In the genomic region with DNA sequence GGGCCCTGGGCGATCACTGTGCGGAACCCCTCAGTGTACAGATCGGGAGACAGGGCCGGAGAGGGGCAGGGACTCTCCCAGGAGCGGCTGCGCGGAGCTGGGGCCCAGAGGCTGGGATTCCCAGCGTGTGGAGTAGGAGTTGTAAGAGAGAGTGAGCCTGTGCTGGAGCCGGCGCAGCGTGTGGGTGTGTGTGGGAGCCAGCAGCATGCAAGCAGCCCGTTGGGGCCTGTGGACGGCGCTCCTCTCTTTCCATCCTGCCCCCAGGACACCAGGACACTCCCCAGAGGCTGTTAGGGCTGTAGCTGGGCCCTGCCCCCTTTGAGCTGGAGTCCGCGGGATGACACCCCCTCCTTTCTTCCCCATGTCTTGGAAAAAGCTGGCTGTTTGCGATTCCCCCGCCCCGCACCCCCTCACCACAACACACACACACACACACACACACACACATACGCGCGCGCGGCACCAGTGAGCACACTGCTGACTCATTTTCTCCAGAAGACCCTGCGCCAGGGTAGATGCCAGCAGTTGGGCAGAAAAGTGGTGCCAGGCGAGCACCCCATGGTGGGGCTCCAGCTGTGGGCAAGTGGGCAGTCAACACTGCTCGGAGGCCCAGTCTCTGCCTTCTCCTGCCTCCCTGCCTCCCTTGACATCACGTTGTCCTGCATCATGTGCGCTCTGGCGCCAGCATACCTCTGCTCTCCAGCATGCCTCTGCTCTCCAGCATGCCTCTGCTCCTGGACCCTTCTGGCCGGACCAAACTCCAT, we compare ENCODE assay signal across 8 cellular contexts. TPM values are rescaled to one million over a fixed set of nuclear protein-coding genes. Genes with fewer than 3 reads are reported as not detected.
DNase-seq lines count a peak whose midpoint lies in the region; ATAC-seq and TF ChIP-seq lines count a peak whose summit lies in the region.

No MANE protein-coding gene starts in this region.

- H3K4me2 ChIP-seq in MM.1S (ENCODE audit: low read depth, low read length): no peak overlapping the region
- H3K4me2 ChIP-seq in Karpas-422 (ENCODE audit: low read depth, low read length, poor library complexity, severe bottlenecking): no peak overlapping the region

- H3F3A ChIP-seq in MM.1S (ENCODE audit: insufficient read depth, low read length): no peaks in the 10 kb centered on the region

- H2AFZ ChIP-seq in MM.1S (ENCODE audit: low read length): no peak overlapping the region
- no peak overlapping the region for H2AFZ ChIP-seq in Karpas-422 (ENCODE audit: low read length)

- no peaks in the 10 kb centered on the region for H3K36me3 ChIP-seq in SJSA1
- H3K36me3 ChIP-seq in MM.1S (replicated peaks; ENCODE audit: insufficient read depth, low read length): no peaks in the 10 kb centered on the region
- H3K36me3 ChIP-seq in Karpas-422 (ENCODE audit: insufficient read depth, low read length): no peaks in the 10 kb centered on the region

- no peaks in the 10 kb centered on the region; the same call in 1 of the 2 replicates for H3K9me3 ChIP-seq in SJSA1 (replicated peaks)
- H3K9me3 ChIP-seq in MM.1S (replicated peaks; ENCODE audit: insufficient read depth, low read length): no peaks in the 10 kb centered on the region
- no peaks in the 10 kb centered on the region for H3K9me3 ChIP-seq in Karpas-422 (ENCODE audit: low read length)

- no peaks in the 10 kb centered on the region for H3K79me2 ChIP-seq in MM.1S (ENCODE audit: low read length)
- no peaks in the 10 kb centered on the region for H3K79me2 ChIP-seq in Karpas-422 (ENCODE audit: low read length)

- no peaks in the 10 kb centered on the region for H3K9me2 ChIP-seq in MM.1S (replicated peaks; ENCODE audit: insufficient read depth, low read length)
- H3K9me2 ChIP-seq in Karpas-422 (replicated peaks; ENCODE audit: insufficient read depth, low read length): no peaks in the 10 kb centered on the region

- no peaks in the 10 kb centered on the region for H4K20me1 ChIP-seq in MM.1S (ENCODE audit: insufficient read depth, low read length)
- H4K20me1 ChIP-seq in Karpas-422 (ENCODE audit: insufficient read depth, low read depth, low read length): 0 out of 2 replicates have a peak, but pooled peaks cover 4% of the 10 kb centered on the region

- H3K4me1 ChIP-seq in SJSA1 (replicated peaks): peaks cover 29% of the 10 kb centered on the region
- no peaks in the 10 kb centered on the region for H3K4me1 ChIP-seq in MM.1S (ENCODE audit: low read length)
- no peaks in the 10 kb centered on the region for H3K4me1 ChIP-seq in Karpas-422 (ENCODE audit: low read length)

- in situ Hi-C loops in G401 (cut with HindIII; ENCODE audit: low sequenced_read_pairs): no loop called here

- TF ChIP-seq CTCF in MM.1S (IDR thresholded peaks at IDR 0.05; ENCODE audit: low read length): no peak

- H3K27ac ChIP-seq in SJSA1: no peak overlapping the region
- no peak overlapping the region for H3K27ac ChIP-seq in MM.1S (ENCODE audit: low read length)
- no peak overlapping the region for H3K27ac ChIP-seq in Karpas-422 (ENCODE audit: low read length)

- DNase-seq in G401 (ENCODE audit: low spot score) (peak; percentile 71), SJSA1 (ENCODE audit: low read depth in 1 of 2, low spot score in 2 of 2) (peak; percentile 57 to 65), cerebellar cortex (ENCODE audit: low spot score) (peak; percentile 72), kidney glomerular epithelial cell (lab: John Stamatoyannopoulos, UW) (peak; percentile 77), MM.1S (no peak), Karpas-422 (no peak)
- peak; percentile 23 to 38 for DNase-seq in stimulated activated CD4-positive, alpha-beta T cell treated with anti-CD3 and anti-CD28 coated beads, Interleukin-2, amount 100 ng/mL, for 24 hours

- H3K27me3 ChIP-seq in SJSA1 (replicated peaks) (peaks cover 19% of the 10 kb centered on the region), MM.1S (replicated peaks; ENCODE audit: insufficient read depth, low read length) (peaks cover 30% of the 10 kb centered on the region), Karpas-422 (ENCODE audit: low read length) (no peaks in the 10 kb centered on the region)

- H3K4me3 ChIP-seq in SJSA1 (peak overlapping the region; percentile 57), MM.1S (ENCODE audit: low read length) (no peak overlapping the region), Karpas-422 (ENCODE audit: low read length) (no peak overlapping the region)

- no peak overlapping the region for H3K9ac ChIP-seq in MM.1S (ENCODE audit: low read length)
- H3K9ac ChIP-seq in Karpas-422 (ENCODE audit: low read length): no peak overlapping the region

- no peak for ATAC-seq in HG02938 (IDR thresholded peaks at IDR 0.05; ENCODE audit: unreplicated experiment)

RNA-seq across cellular contexts. Expression of a gene that starts 1.5 kb away (rescaled TPM):
- 2.8 and 3.1 TPM in 2 replicates for total RNA-seq in G401 (2014; rRNA removed; shearing (Covaris generic))
- total RNA-seq in SJSA1 (2014; rRNA removed; shearing (Covaris generic)): 4.2 and 4.7 TPM in 2 replicates
- not detected in 2 replicates for total RNA-seq in Karpas-422 (2014; rRNA removed; shearing (Covaris generic); ENCODE audit: low replicate concordance)

RNA-seq across cellular contexts. Expression of a gene that starts 57.7 kb away (rescaled TPM):
- 0.27 and 1.0 TPM in 2 replicates for total RNA-seq in G401 (2014; rRNA removed; shearing (Covaris generic))
- total RNA-seq in SJSA1 (2014; rRNA removed; shearing (Covaris generic)): 0.13 and 0.85 TPM in 2 replicates
- not detected in 2 replicates for total RNA-seq in Karpas-422 (2014; rRNA removed; shearing (Covaris generic); ENCODE audit: low replicate concordance)

Comparison
In these comparisons a context has a peak if more than half of its experiments do, and no peak if none do; other contexts are left out.
1. DNase-seq: peak in G401 (single experiment), SJSA1 (2 of 2), cerebellar cortex (single experiment), kidney glomerular epithelial cell (single experiment) and stimulated activated CD4-positive, alpha-beta T cell treated with anti-CD3 and anti-CD28 coated beads, Interleukin-2, amount 100 ng/mL, for 24 hours (2 of 2); none in MM.1S (single experiment) and Karpas-422 (single experiment).